ENCODE assay signal across 17 cellular contexts in the genomic region with DNA sequence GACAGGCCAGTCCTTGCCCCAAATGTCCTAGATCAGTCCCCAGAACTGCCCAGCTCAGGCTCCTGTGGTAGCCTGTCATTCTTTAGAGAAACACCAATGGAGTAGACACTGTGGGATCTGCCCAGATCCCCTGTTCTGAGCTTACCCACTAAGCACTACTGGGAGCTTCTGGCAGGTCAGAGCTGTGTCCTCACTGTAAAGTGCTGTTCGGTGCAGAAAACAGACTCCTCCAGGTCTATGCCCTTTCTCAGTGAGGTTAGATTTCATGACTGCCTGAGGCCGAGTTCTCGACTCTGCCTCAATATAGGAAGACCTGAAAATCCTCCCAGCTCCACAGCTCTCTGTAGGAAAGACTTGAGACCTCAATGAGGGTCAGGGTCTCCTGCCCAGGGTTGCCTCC.
DNase-seq lines count a peak whose midpoint lies in the region; ATAC-seq and TF ChIP-seq lines count a peak whose summit lies in the region.
"Had no signal": no experiment of that assay in that cellular context is flagged by ENCODE, and none has a peak within 500 bp of the region (broad histone marks: within the 10 kb centered on the region; RNA-seq: fewer than 3 reads in every experiment).

No MANE protein-coding gene starts in this region.

- TF ChIP-seq CTCF in CD4-positive, alpha-beta T cell (IDR thresholded peaks at IDR 0.05): no peak
- TF ChIP-seq CTCF in sigmoid colon (IDR thresholded peaks at IDR 0.05): no peak

- H3K9ac ChIP-seq in BLaER1: peak overlapping the region; percentile 44; the same call in 1 of the 2 replicates

- 84 to 85% methylated on average over 3 of the region's 3 CpGs for WGBS in sigmoid colon, 2 donors

- peak overlapping the region; percentile 71 for H3K4me3 Mint-ChIP-seq in CD4-positive, alpha-beta T cell
- no peak overlapping the region for H3K4me3 Mint-ChIP-seq in activated CD4-positive, alpha-beta memory T cell treated with anti-CD3 and anti-CD28 coated beads for 36 hours
- H3K4me3 Mint-ChIP-seq in naive thymus-derived CD4-positive, alpha-beta T cell: peak overlapping the region; percentile 55 to 88 (median 80)

- H3K9me3 ChIP-seq in BLaER1 (no peaks in the 10 kb centered on the region), sigmoid colon (no peaks in the 10 kb centered on the region)
- H3K9me3 ChIP-seq in CD4-positive, alpha-beta T cell (ENCODE audit: control insufficient read depth, low read length): no peaks in the 10 kb centered on the region
- no peaks in the 10 kb centered on the region for H3K9me3 ChIP-seq in naive thymus-derived CD4-positive, alpha-beta T cell (ENCODE audit: control insufficient read depth in 2 of 3, low read length in 3 of 3)
- H3K9me3 ChIP-seq: stomach, uterus had no signal

- H3K27ac ChIP-seq in BLaER1 (peak overlapping the region; percentile 75), sigmoid colon (no peak overlapping the region)
- peak overlapping the region; percentile 68 for H3K27ac ChIP-seq in CD4-positive, alpha-beta T cell (ENCODE audit: low read depth, low read length)
- H3K27ac ChIP-seq in naive thymus-derived CD4-positive, alpha-beta T cell (ENCODE audit: low read depth, low read length): peak overlapping the region; percentile 66
- H3K27ac ChIP-seq: cardiac muscle cell, uterus had no signal

- H3K27me3 ChIP-seq in BLaER1: no peaks in the 10 kb centered on the region
- no peaks in the 10 kb centered on the region for H3K27me3 ChIP-seq in CD4-positive, alpha-beta T cell (ENCODE audit: control insufficient read depth, insufficient read depth, low read length)
- no peaks in the 10 kb centered on the region for H3K27me3 ChIP-seq in naive thymus-derived CD4-positive, alpha-beta T cell (ENCODE audit: control insufficient read depth in 2 of 2, insufficient read depth in 2 of 2, low read length in 2 of 2)
- no peaks in the 10 kb centered on the region for H3K27me3 ChIP-seq in sigmoid colon
- H3K27me3 ChIP-seq: cardiac muscle cell, uterus had no signal

- H3K9me3 Mint-ChIP-seq in CD4-positive, alpha-beta T cell: no peaks in the 10 kb centered on the region
- H3K9me3 Mint-ChIP-seq in activated CD4-positive, alpha-beta memory T cell treated with anti-CD3 and anti-CD28 coated beads for 36 hours: no peaks in the 10 kb centered on the region
- peaks cover 0 to 2% (median 0%) of the 10 kb centered on the region in 11 donors for H3K9me3 Mint-ChIP-seq in naive thymus-derived CD4-positive, alpha-beta T cell

- TF ChIP-seq EP300 in sigmoid colon (IDR thresholded peaks at IDR 0.05): no peak

- DNase-seq in CD4-positive, alpha-beta T cell: no peak
- no peak for DNase-seq in activated CD4-positive, alpha-beta memory T cell treated with anti-CD3 and anti-CD28 coated beads for 36 hours
- DNase-seq in naive thymus-derived CD4-positive, alpha-beta T cell: no peak
- DNase-seq in sigmoid colon (no peak), NCI-H226 (no peak)
- DNase-seq: activated CD8-positive, alpha-beta memory T cell treated with anti-CD3 and anti-CD28 coated beads, Interleukin-2, amount 50 U/mL, for 4 hours; DMS 273 treated with DMSO at 0.1 percent for 48 hours; KBM-7; midbrain; NCI-H1092; NCI-H2081; Right ventricle myocardium superior; stomach; uterus had no signal

- POLR2A ChIA-PET in CD4-positive, alpha-beta T cell (lab: Charles Lee): interaction anchor here (0.5 to 1.6 kb wide), 13 partner anchors 8 to 67 kb away, joined by 3 to 13 read pairs (median 5); no protein-coding TSS in a partner anchor
- POLR2A ChIA-PET in activated CD4-positive, alpha-beta memory T cell treated with anti-CD3 and anti-CD28 coated beads for 36 hours (lab: Charles Lee): interaction anchor here (0.7 to 1.0 kb wide), 2 partner anchors 64 to 121 kb away, joined by 3 read pairs; no protein-coding TSS in a partner anchor
- POLR2A ChIA-PET in naive thymus-derived CD4-positive, alpha-beta T cell (lab: Charles Lee): interaction anchor here (0.9 to 10.4 kb wide), 8 partner anchors 8 to 54 kb away, joined by 3 to 96 read pairs (median 6); no protein-coding TSS in a partner anchor

- H3K4me2 ChIP-seq in BLaER1: peak overlapping the region; percentile 89

- H4K20me1 ChIP-seq in BLaER1: no peaks in the 10 kb centered on the region

- H3K36me3 Mint-ChIP-seq in CD4-positive, alpha-beta T cell (ENCODE audit: low read depth): no peaks in the 10 kb centered on the region
- H3K36me3 Mint-ChIP-seq in activated CD4-positive, alpha-beta memory T cell treated with anti-CD3 and anti-CD28 coated beads for 36 hours: no peaks in the 10 kb centered on the region
- H3K36me3 Mint-ChIP-seq in naive thymus-derived CD4-positive, alpha-beta T cell: peaks cover 0 to 6% (median 0%) of the 10 kb centered on the region in 5 donors

- ATAC-seq in CD4-positive, alpha-beta T cell (ENCODE audit: poor library complexity): no peak
- ATAC-seq in naive thymus-derived CD4-positive, alpha-beta T cell: no peak
- no peak for ATAC-seq in HG03175 (IDR thresholded peaks at IDR 0.05; ENCODE audit: unreplicated experiment)

- CTCF ChIA-PET in CD4-positive, alpha-beta T cell (lab: Charles Lee): interaction anchor here (0.6 kb wide), 1 partner anchor 54 kb away, joined by 3 read pairs; no protein-coding TSS in a partner anchor
- CTCF ChIA-PET in activated CD4-positive, alpha-beta memory T cell treated with anti-CD3 and anti-CD28 coated beads for 36 hours (lab: Charles Lee): interaction anchor here (1.4 to 14.2 kb wide), 4 partner anchors 10 to 135 kb away, joined by 3 to 264 read pairs (median 16); no protein-coding TSS in a partner anchor
- CTCF ChIA-PET in naive thymus-derived CD4-positive, alpha-beta T cell (lab: Charles Lee): interaction anchor here (0.7 to 16.4 kb wide), 8 partner anchors 10 to 61 kb away, joined by 3 to 322 read pairs (median 3); no protein-coding TSS in a partner anchor

- H3K4me1 Mint-ChIP-seq in CD4-positive, alpha-beta T cell (ENCODE audit: low read depth): peaks cover 97% of the 10 kb centered on the region
- H3K4me1 Mint-ChIP-seq in activated CD4-positive, alpha-beta memory T cell treated with anti-CD3 and anti-CD28 coated beads for 36 hours (ENCODE audit: low read depth): peaks cover 91% of the 10 kb centered on the region
- H3K4me1 Mint-ChIP-seq in naive thymus-derived CD4-positive, alpha-beta T cell: peaks cover 86 to 99% (median 98%) of the 10 kb centered on the region in 7 donors

- H3K4me3 ChIP-seq in BLaER1 (no peak overlapping the region; the same call in 1 of the 2 replicates), sigmoid colon (no peak overlapping the region)
- H3K4me3 ChIP-seq in naive thymus-derived CD4-positive, alpha-beta T cell (ENCODE audit: low read length): peak overlapping the region; percentile 50
- H3K4me3 ChIP-seq: cardiac muscle cell, stomach, uterus had no signal

- no peaks in the 10 kb centered on the region for H3K27me3 Mint-ChIP-seq in CD4-positive, alpha-beta T cell
- no peaks in the 10 kb centered on the region for H3K27me3 Mint-ChIP-seq in activated CD4-positive, alpha-beta memory T cell treated with anti-CD3 and anti-CD28 coated beads for 36 hours
- H3K27me3 Mint-ChIP-seq in naive thymus-derived CD4-positive, alpha-beta T cell: peaks cover 0 to 2% (median 0%) of the 10 kb centered on the region in 5 donors

- intact Hi-C loops in CD4-positive, alpha-beta T cell (cut with DNase I, micrococcal nuclease): loop anchor here (2.0 kb wide), 3 partner anchors 17 to 27 kb away; no protein-coding TSS in a partner anchor
- intact Hi-C loops in activated CD4-positive, alpha-beta memory T cell treated with anti-CD3 and anti-CD28 coated beads for 36 hours (cut with micrococcal nuclease): no loop called here
- intact Hi-C loops in naive thymus-derived CD4-positive, alpha-beta T cell (cut with micrococcal nuclease): loop anchor here in 1 of 2 donors (1.0 to 10.0 kb wide), 3 partner anchors 28 to 425 kb away; no protein-coding TSS in a partner anchor
- intact Hi-C loops in sigmoid colon (cut with DNase I): no loop called here

- H3K4me1 ChIP-seq in BLaER1 (peaks cover 100% of the 10 kb centered on the region), sigmoid colon (peaks cover 0 to 13% (median 4%) of the 10 kb centered on the region in 4 donors)
- H3K4me1 ChIP-seq in naive thymus-derived CD4-positive, alpha-beta T cell (ENCODE audit: control insufficient read depth in 2 of 2, insufficient read depth in 2 of 2, low read length in 2 of 2): peaks cover 89 to 91% of the 10 kb centered on the region in 2 donors
- H3K4me1 ChIP-seq: uterus had no signal

- H3K36me3 ChIP-seq in BLaER1 (no peaks in the 10 kb centered on the region), sigmoid colon (no peaks in the 10 kb centered on the region)
- H3K36me3 ChIP-seq in naive thymus-derived CD4-positive, alpha-beta T cell (ENCODE audit: control insufficient read depth in 2 of 3, insufficient read depth in 3 of 3, low read length in 3 of 3): no peaks in the 10 kb centered on the region
- H3K36me3 ChIP-seq: cardiac muscle cell, stomach, uterus had no signal

- no peak for TF ChIP-seq POLR2A in sigmoid colon (IDR thresholded peaks at IDR 0.05)

- H3K27ac Mint-ChIP-seq in CD4-positive, alpha-beta T cell: peak overlapping the region; percentile 97
- peak overlapping the region; percentile 67 for H3K27ac Mint-ChIP-seq in activated CD4-positive, alpha-beta memory T cell treated with anti-CD3 and anti-CD28 coated beads for 36 hours
- peak overlapping the region; percentile 84 to 99 (median 91) for H3K27ac Mint-ChIP-seq in naive thymus-derived CD4-positive, alpha-beta T cell

Comparison
In these comparisons a context has a peak if more than half of its experiments do, and no peak if none do; other contexts are left out.
1. H3K27ac ChIP-seq: peak in BLaER1 (single experiment), CD4-positive, alpha-beta T cell (single experiment) and naive thymus-derived CD4-positive, alpha-beta T cell (single experiment); none in sigmoid colon (0 of 4).
2. intact Hi-C loops: an anchor here in CD4-positive, alpha-beta T cell (2.0 kb wide); none called in activated CD4-positive, alpha-beta memory T cell treated with anti-CD3 and anti-CD28 coated beads for 36 hours and sigmoid colon.
3. Peak in every context shown above with its lines, with median percentiles within 50 percentile points of each other: H3K27ac Mint-ChIP-seq.